Comparison of ENCODE assay signal across 8 cellular contexts in genomic region chr2:25341031-25341727, GRCh38. TPM values are rescaled to one million over a fixed set of nuclear protein-coding genes. Genes with fewer than 3 reads are reported as not detected.
DNase-seq lines count a peak whose midpoint lies in the region; ATAC-seq, FAIRE-seq and TF ChIP-seq lines count a peak whose summit lies in the region.

No MANE protein-coding gene starts in this region.

- peak; percentile 21 for ATAC-seq in GM21381 (IDR thresholded peaks at IDR 0.05; ENCODE audit: unreplicated experiment)
- no peak for ATAC-seq in GM12878
- ATAC-seq in omental fat pad (ENCODE audit: low FRiP score), result no peak

- no peak for FAIRE-seq in GM12878 (lab: Jason Lieb, UNC)

- CTCF ChIA-PET in GM12878 (lab: Yijun Ruan, JAX), result interaction anchor here (1.1 kb wide), 1 partner anchor 35 kb away, joined by 4 read pairs; no protein-coding TSS in a partner anchor

- TF ChIP-seq CTCF in GM12878 (IDR thresholded peaks at IDR 0.05 in 2 of 3, conservative IDR thresholded peaks at IDR 0.05 in 1 of 3; ENCODE audit: control insufficient read depth in 2 of 3, extremely low read depth in 1 of 3, insufficient read depth in 1 of 3, low read depth in 3 of 3, low read length in 3 of 3) (no peak), testis (IDR thresholded peaks at IDR 0.05) (no peak), omental fat pad (IDR thresholded peaks at IDR 0.05) (no peak)

- H3K4me3 ChIP-seq in Jurkat, Clone E6-1 (ENCODE audit: low read length), result peak overlapping the region; percentile 29
- H3K4me3 ChIP-seq in GM12878, result no peak overlapping the region; the same call in 1 of the 2 replicates
- peak overlapping the region; percentile 36 for H3K4me3 ChIP-seq in mesodermal cell (ENCODE audit: extremely low read depth, insufficient read depth, low read length, poor library complexity, severe bottlenecking)
- H3K4me3 ChIP-seq in testis, result peak overlapping the region in 1 of 2 donors; percentile 76

- no peak for TF ChIP-seq RAD21 in GM12878 (IDR thresholded peaks at IDR 0.05; ENCODE audit: insufficient read depth, low read depth, low read length)

- 0 out of 2 replicates have a peak, but pooled peaks have one; percentile 5 for TF ChIP-seq POLR2A in GM12878 (IDR thresholded peaks at IDR 0.05; ENCODE audit: low read depth, low read length)
- no peak for TF ChIP-seq POLR2A in testis (IDR thresholded peaks at IDR 0.05)

- in situ Hi-C loops in GM12878 (cut with MboI), result no loop called here

- no peaks in the 10 kb centered on the region; a peak in 1 of 4 replicates for H3K36me3 ChIP-seq in GM12878 (ENCODE audit: control insufficient read depth in 2 of 2, insufficient read depth in 2 of 2, low read length in 1 of 2)
- no peaks in the 10 kb centered on the region for H3K36me3 ChIP-seq in mesodermal cell (ENCODE audit: control insufficient read depth, insufficient read depth, low read length)
- H3K36me3 ChIP-seq in testis (ENCODE audit: low read depth, missing control alignments), result no peaks in the 10 kb centered on the region

- H3K27me3 ChIP-seq in GM12878 (replicated peaks in 1 of 2; ENCODE audit: control insufficient read depth in 2 of 2, insufficient read depth in 2 of 2, low read length in 1 of 2) (no peaks in the 10 kb centered on the region), testis (no peaks in the 10 kb centered on the region)

- no CpG with 5 or more reads among the region's 103 CpGs for WGBS in GM12878 (ENCODE audit: insufficient coverage, insufficient replicate concordance, low lambda C conversion rate, missing lambda C conversion rate)
- 0 to 1% methylated on average over 32 to 35 of the region's 103 CpGs for WGBS in mesodermal cell (ENCODE audit: insufficient coverage in 2 of 2), 2 experiments
- WGBS in testis, 2 donors, result 0% methylated on average over 16 of the region's 103 CpGs; no CpG with 5 or more reads in 1 of the 2 donors

- H3K4me2 ChIP-seq in GM12878 (ENCODE audit: control insufficient read depth, insufficient read depth), result no peak overlapping the region

- RAD21 ChIA-PET in GM12878 (lab: Charles Lee; ENCODE audit: unreplicated experiment), result no interaction called here

- H4K20me1 ChIP-seq in GM12878 (ENCODE audit: control insufficient read depth, insufficient read depth), result peaks cover 3% of the 10 kb centered on the region; the same call in 1 of the 2 replicates

- peaks cover 22% of the 10 kb centered on the region for H3K79me2 ChIP-seq in GM12878 (ENCODE audit: control insufficient read depth, insufficient read depth, low read length)

- BruUV-seq in GM12878 (replicated peaks; lab: Mats Ljungman, UMichigan), result no TSS peak

- no peak overlapping the region for H2AFZ ChIP-seq in GM12878 (ENCODE audit: control insufficient read depth, low read depth, low read length)

- intact Hi-C loops in GM12878 (cut with micrococcal nuclease; ENCODE audit: unreplicated experiment), result loop anchor here (5.0 to 10.0 kb wide), 2 partner anchors 39 to 224 kb away; no protein-coding TSS in a partner anchor
- intact Hi-C loops in testis (cut with DNase I; ENCODE audit: low total_unique reads), result no loop called here

- H3K27ac ChIP-seq in GM12878 (ENCODE audit: control insufficient read depth, insufficient read depth), result no peak overlapping the region; the same call in 1 of the 2 replicates
- no peak overlapping the region for H3K27ac ChIP-seq in mesodermal cell (ENCODE audit: low read depth, low read length, severe bottlenecking)
- H3K27ac ChIP-seq in testis, result peak overlapping the region in 1 of 2 donors; percentile 84

- no peak for TF ChIP-seq EP300 in GM12878 (IDR thresholded peaks at IDR 0.05; ENCODE audit: borderline replicate concordance in 1 of 2, control insufficient read depth in 1 of 2, low read depth in 2 of 2, low read length in 2 of 2)

- peak; percentile 63 for DNase-seq in NCI-H146 (lab: John Stamatoyannopoulos, UW)
- no peak for DNase-seq in NCI-H146 treated with DMSO at 0.1 percent for 48 hours (lab: John Stamatoyannopoulos, UW; ENCODE audit: unreplicated experiment)
- DNase-seq in Jurkat, Clone E6-1 (ENCODE audit: low read depth, low spot score), result no peak
- DNase-seq in GM12878 (ENCODE audit: low read depth, low spot score), result no peak
- DNase-seq in testis, result no peak
- DNase-seq in omental fat pad (ENCODE audit: low spot score), result no peak

- peaks cover 8% of the 10 kb centered on the region for H3K4me1 ChIP-seq in GM12878 (ENCODE audit: control insufficient read depth, insufficient read depth, low read length)
- no peaks in the 10 kb centered on the region for H3K4me1 ChIP-seq in mesodermal cell (ENCODE audit: control insufficient read depth, insufficient read depth, low read length, poor library complexity, severe bottlenecking)
- peaks cover 33% of the 10 kb centered on the region for H3K4me1 ChIP-seq in testis

- SMC1A ChIA-PET in GM12878 (lab: Charles Lee; ENCODE audit: uncharacterized antibody, unreplicated experiment), result interaction anchor here (1.9 kb wide), 1 partner anchor 35 kb away, joined by 4 read pairs; no protein-coding TSS in a partner anchor

- no peaks in the 10 kb centered on the region for H3K9me3 ChIP-seq in GM12878 (replicated peaks; ENCODE audit: control insufficient read depth, insufficient read depth, low read length)
- H3K9me3 ChIP-seq in mesodermal cell (ENCODE audit: control insufficient read depth, low read length), result no peaks in the 10 kb centered on the region
- no peaks in the 10 kb centered on the region for H3K9me3 ChIP-seq in testis

- POLR2A ChIA-PET in GM12878 (lab: Charles Lee), result no interaction called here

- H3K9ac ChIP-seq in GM12878 (ENCODE audit: control insufficient read depth, insufficient read depth, low read length), result peak overlapping the region; percentile 61; the same call in 1 of the 2 replicates

TF ChIP-seq in GM12878, 131 proteins besides CTCF, POLR2A, EP300 and RAD21:
- TF ChIP-seq YY1 (IDR thresholded peaks at IDR 0.05; ENCODE audit: low read depth, low read length) (peak; percentile 41; the same call in 1 of the 2 replicates), EGR1 (IDR thresholded peaks at IDR 0.05; ENCODE audit: borderline replicate concordance in 1 of 2, low read depth in 2 of 2, low read length in 2 of 2) (peak in 1 of 2 experiments; percentile 77; a peak in 2 of 3 replicates), ESRRA (IDR thresholded peaks at IDR 0.05; ENCODE audit: low read length) (no peak), TCF7 (IDR thresholded peaks at IDR 0.05; ENCODE audit: borderline replicate concordance) (no peak)

RNA-seq across cellular contexts. Expression of gene DNMT3A, which starts 0.5 kb away (rescaled TPM):
- 55.4 TPM for polyA plus RNA-seq in Jurkat, Clone E6-1 (2012; ENCODE audit: insufficient read depth, insufficient read length)
- 87.0 and 94.0 TPM in 2 replicates for total RNA-seq in GM12878 (2013; cell fraction: nucleolus; rRNA removed)
- total RNA-seq in GM12878 (2014; rRNA removed) (18.1 and 28.1 TPM in 2 replicates), GM12878 (2014; rRNA removed; fragmentation: Illumina TruSeq; extraction: Trizol) (17.7 and 18.5 TPM in 2 replicates), GM12878 (2021) (47.8 and 51.6 TPM in 2 replicates), testis (10 to 100 TPM; 36.3 TPM), omental fat pad (10 to 100 TPM in 1 of 4 donors, 1 to 10 TPM in 3; 8.0 to 18.0 (median 9.3) TPM)
- polyA plus RNA-seq in GM12878 (2011; ENCODE audit: low read depth), result 9.7 TPM
- polyA plus RNA-seq in GM12878 (2011; rRNA removed) (4.9 and 7.4 TPM in 2 replicates), GM12878 (2014; fragmentation: Illumina TruSeq; extraction: Trizol) (10.1 and 15.7 TPM in 2 replicates), GM12878 (2014; fragmentation: Nextera tagmentation; extraction: Ambion mirVana) (10 to 100 TPM; 11.1 to 29.9 TPM), GM12878 (2014; rRNA removed) (24.5 and 25.4 TPM in 2 replicates), GM12878 (2016; fragmentation: Nextera tagmentation; extraction: Ambion mirVana) (10 to 100 TPM; 12.3 to 16.3 TPM), testis (ENCODE audit: insufficient read depth, low read depth, low replicate concordance) (15.5 TPM)
- 8.9 and 11.4 TPM in 2 replicates for polyA plus RNA-seq in GM12878 (2011; cell fraction: cytosol; rRNA removed)
- 27.4 and 39.0 TPM in 2 replicates for polyA plus RNA-seq in GM12878 (2011; cell fraction: nucleus; rRNA removed)
- 17.3 and 21.3 TPM in 2 replicates for polyA plus RNA-seq in GM12878 (2012)
- 24.2 and 40.7 TPM in 2 replicates for polyA minus RNA-seq in GM12878 (2011; rRNA and poly(A)+ RNA removed)
- 7.3 and 19.0 TPM in 2 replicates for polyA minus RNA-seq in GM12878 (2011; cell fraction: cytosol; rRNA and poly(A)+ RNA removed)
- polyA minus RNA-seq in GM12878 (2011; cell fraction: nucleus; rRNA and poly(A)+ RNA removed), result 17.5 and 40.3 TPM in 2 replicates
- polyA plus RNA-seq in mesodermal cell (2013, experiment 1 of 2), result 47.3 TPM
- 41.9 TPM for polyA plus RNA-seq in mesodermal cell (2013, experiment 2 of 2)
